Comparison of ENCODE assay signal across 10 cellular contexts in genomic region chr1:21913763-21914162, GRCh38.
DNase-seq lines count a peak whose midpoint lies in the region; ATAC-seq and TF ChIP-seq lines count a peak whose summit lies in the region.
"Had no signal": no experiment of that assay in that cellular context is flagged by ENCODE, and none has a peak within 500 bp of the region (broad histone marks: within the 10 kb centered on the region; RNA-seq: fewer than 3 reads in every experiment).

No MANE protein-coding gene starts in this region.

- peak overlapping the region; percentile 16 for H3K27ac Mint-ChIP-seq in nephron progenitor cell
- H3K27ac Mint-ChIP-seq: T-helper 2 cell treated with Interferon-gamma antibody and Interleukin-4, amounts not matched to agents 5 μg/mL and 100 μg/mL, for 36 hours had no signal

- peak overlapping the region; percentile 3 to 61 (median 40); a peak in 17 of 22 replicates for H3K9ac ChIP-seq in BLaER1 treated with 17β-estradiol and CSF1 and Interleukin-3, amounts not matched to agents 10 nM and 100 nM
- H3K9ac ChIP-seq in HUES6 (ENCODE audit: low read length): no peak overlapping the region
- H3K9ac ChIP-seq in duodenal mucosa (ENCODE audit: low read depth in 1 of 2, low read length in 2 of 2): no peak overlapping the region

- H3K36me3 Mint-ChIP-seq in nephron progenitor cell (ENCODE audit: low read depth): peaks cover 5% of the 10 kb centered on the region

- H3K36me3 ChIP-seq in BLaER1 treated with 17β-estradiol and CSF1 and Interleukin-3, amounts not matched to agents 10 nM and 100 nM: peaks cover 0 to 24% (median 0%) of the 10 kb centered on the region in 11 experiments; a peak in 1 of 22 replicates
- H3K36me3 ChIP-seq in HUES6 (ENCODE audit: control insufficient read depth, insufficient read depth, low read length) (no peaks in the 10 kb centered on the region), duodenal mucosa (ENCODE audit: control insufficient read depth in 1 of 2, insufficient read depth in 2 of 2, low read length in 2 of 2) (no peaks in the 10 kb centered on the region)

- 0 out of 22 replicates have a peak, but pooled peaks cover 0 to 10% (median 0%) of the 10 kb centered on the region in 11 experiments for H4K20me1 ChIP-seq in BLaER1 treated with 17β-estradiol and CSF1 and Interleukin-3, amounts not matched to agents 10 nM and 100 nM

- H3K4me3 ChIP-seq in BLaER1 treated with 17β-estradiol and CSF1 and Interleukin-3, amounts not matched to agents 10 nM and 100 nM: no peak overlapping the region
- H3K4me3 ChIP-seq in HUES6 (ENCODE audit: low read depth, low read length) (no peak overlapping the region), duodenal mucosa (ENCODE audit: low read depth in 1 of 2, low read length in 2 of 2) (no peak overlapping the region)

- peaks cover 60% of the 10 kb centered on the region for H3K4me1 Mint-ChIP-seq in nephron progenitor cell

- peak overlapping the region; percentile 61 to 94 (median 76) for H3K4me2 ChIP-seq in BLaER1 treated with 17β-estradiol and CSF1 and Interleukin-3, amounts not matched to agents 10 nM and 100 nM

- TF ChIP-seq CTCF in nephron progenitor cell (IDR thresholded peaks at IDR 0.05): no peak

- no peak for DNase-seq in nephron progenitor cell
- DNase-seq in NCI-H2107 treated with DMSO at 0.1 percent for 48 hours (lab: John Stamatoyannopoulos, UW; ENCODE audit: unreplicated experiment): no peak
- DNase-seq in NCI-H2171 (lab: John Stamatoyannopoulos, UW): no peak
- DNase-seq in T1000 (lab: John Stamatoyannopoulos, UW): no peak
- DNase-seq: amygdala had no signal

- H3K4me3 Mint-ChIP-seq in nephron progenitor cell: no peak overlapping the region
- H3K4me3 Mint-ChIP-seq: T-helper 2 cell treated with Interferon-gamma antibody and Interleukin-4, amounts not matched to agents 5 μg/mL and 100 μg/mL, for 36 hours had no signal

- no peaks in the 10 kb centered on the region for H3K27me3 Mint-ChIP-seq in nephron progenitor cell (ENCODE audit: low read depth, poor library complexity)

- no peaks in the 10 kb centered on the region for H3K27me3 ChIP-seq in BLaER1 treated with 17β-estradiol and CSF1 and Interleukin-3, amounts not matched to agents 10 nM and 100 nM
- H3K27me3 ChIP-seq in HUES6 (ENCODE audit: control insufficient read depth, insufficient read depth, low read length): no peaks in the 10 kb centered on the region
- H3K27me3 ChIP-seq in duodenal mucosa (ENCODE audit: control insufficient read depth in 1 of 2, insufficient read depth in 2 of 2, low read length in 2 of 2): no peaks in the 10 kb centered on the region

- peaks cover 66 to 84% (median 77%) of the 10 kb centered on the region in 10 experiments for H3K4me1 ChIP-seq in BLaER1 treated with 17β-estradiol and CSF1 and Interleukin-3, amounts not matched to agents 10 nM and 100 nM
- H3K4me1 ChIP-seq in HUES6 (ENCODE audit: control insufficient read depth, insufficient read depth, low read length) (peaks cover 57% of the 10 kb centered on the region), duodenal mucosa (ENCODE audit: control insufficient read depth in 1 of 2, insufficient read depth in 2 of 2, low read length in 2 of 2) (peaks cover 52 to 54% of the 10 kb centered on the region in 2 donors)

- H3K9me3 ChIP-seq in BLaER1 treated with 17β-estradiol and CSF1 and Interleukin-3, amounts not matched to agents 10 nM and 100 nM (replicated peaks in 1 of 11): no peaks in the 10 kb centered on the region
- H3K9me3 ChIP-seq in HUES6 (ENCODE audit: control insufficient read depth, insufficient read depth, low read depth, low read length) (no peaks in the 10 kb centered on the region), duodenal mucosa (ENCODE audit: control insufficient read depth in 1 of 2, low read length in 2 of 2) (no peaks in the 10 kb centered on the region)

- ATAC-seq in HG02610 (IDR thresholded peaks at IDR 0.05; ENCODE audit: unreplicated experiment): no peak

- H3K27ac ChIP-seq in BLaER1 treated with 17β-estradiol and CSF1 and Interleukin-3, amounts not matched to agents 10 nM and 100 nM: peak overlapping the region in 9 of 11 experiments; percentile 3 to 93 (median 61); a peak in 18 of 22 replicates
- H3K27ac ChIP-seq in HUES6 (ENCODE audit: low read depth, low read length) (peak overlapping the region; percentile 1; the same call in 1 of the 2 replicates), duodenal mucosa (ENCODE audit: low read depth, low read length) (peak overlapping the region; percentile 26)

- H3K9me3 Mint-ChIP-seq in nephron progenitor cell: no peaks in the 10 kb centered on the region
- H3K9me3 Mint-ChIP-seq: T-helper 2 cell treated with Interferon-gamma antibody and Interleukin-4, amounts not matched to agents 5 μg/mL and 100 μg/mL, for 36 hours had no signal

Comparison
In these comparisons a context has a peak if more than half of its experiments do, and no peak if none do; other contexts are left out.
1. H3K27ac ChIP-seq: peak in every context shown above with its lines; median percentile 61 in BLaER1 treated with 17β-estradiol and CSF1 and Interleukin-3, amounts not matched to agents 10 nM and 100 nM; 26 in duodenal mucosa; 1 in HUES6.
2. H3K9ac ChIP-seq: peak in BLaER1 treated with 17β-estradiol and CSF1 and Interleukin-3, amounts not matched to agents 10 nM and 100 nM (11 of 11); none in HUES6 (single experiment) and duodenal mucosa (0 of 2).